ENCODE assay signal across 32 cellular contexts in the genomic region with DNA sequence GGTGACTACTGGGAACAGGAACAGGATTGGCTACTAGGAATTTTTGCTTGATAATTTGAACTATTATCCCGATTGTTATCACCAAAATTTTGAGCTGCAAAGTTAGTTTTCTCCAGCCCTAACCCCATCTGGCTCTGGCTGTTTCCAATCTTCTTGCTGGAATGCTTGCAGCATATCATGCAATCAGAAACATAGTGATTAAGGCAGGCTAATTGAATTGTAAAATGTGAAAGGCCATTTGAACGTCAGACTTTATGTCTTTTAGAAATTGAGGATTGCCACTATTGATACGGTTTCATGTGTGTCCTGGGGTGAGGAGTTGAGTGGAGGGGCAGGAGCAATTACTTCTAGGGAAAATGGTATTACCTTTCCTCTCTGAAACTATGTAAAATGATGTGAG.
DNase-seq lines count a peak whose midpoint lies in the region; ATAC-seq and TF ChIP-seq lines count a peak whose summit lies in the region.
"Had no signal": no experiment of that assay in that cellular context is flagged by ENCODE, and none has a peak within 500 bp of the region (broad histone marks: within the 10 kb centered on the region; RNA-seq: fewer than 3 reads in every experiment).

No MANE protein-coding gene starts in this region.

- H4K20me1 ChIP-seq in H9 (ENCODE audit: control insufficient read depth, insufficient read depth, insufficient read length) (no peaks in the 10 kb centered on the region), OCI-LY3 (ENCODE audit: insufficient read depth, low read length) (no peaks in the 10 kb centered on the region)
- H4K20me1 ChIP-seq: BLaER1; BLaER1 treated with 17β-estradiol and CSF1 and Interleukin-3, amounts not matched to agents 10 nM and 100 nM had no signal

- no CpG with 5 or more reads among the region's 3 CpGs for WGBS in H9 (ENCODE audit: extremely low coverage, insufficient read length, low lambda C conversion rate)

- H3K79me2 ChIP-seq in H9 (ENCODE audit: insufficient read depth, low read length) (no peaks in the 10 kb centered on the region), OCI-LY3 (ENCODE audit: low read length) (no peaks in the 10 kb centered on the region)

- H4K91ac ChIP-seq in H9 (ENCODE audit: insufficient read length, low read depth, low read length) = no peak overlapping the region

- no peak overlapping the region for H3K4ac ChIP-seq in H9 (ENCODE audit: low read depth, low read length)

- no peaks in the 10 kb centered on the region for H3K27me3 Mint-ChIP-seq in H9 (ENCODE audit: low read depth)
- H3K27me3 Mint-ChIP-seq: B cell; CD4-positive, alpha-beta memory T cell; CD4-positive, alpha-beta T cell; CD4-positive, CD25-positive, alpha-beta regulatory T cell; CD8-positive, alpha-beta memory T cell had no signal

- H3K23me2 ChIP-seq in H9 (ENCODE audit: insufficient read length, low read depth, low read length, poor library complexity, severe bottlenecking) = no peaks in the 10 kb centered on the region

- TF ChIP-seq CTCF in H9 (conservative IDR thresholded peaks at IDR 0.05) = no peak
- TF ChIP-seq CTCF in OCI-LY3 (IDR thresholded peaks at IDR 0.05; ENCODE audit: low read depth, low read length) = no peak

- H2BK15ac ChIP-seq in H9 (ENCODE audit: low read depth, low read length) = no peak overlapping the region

- H2BK120ac ChIP-seq in H9 (ENCODE audit: low read depth, low read length, poor library complexity, severe bottlenecking) = no peak overlapping the region

- ATAC-seq in GM19328 (IDR thresholded peaks at IDR 0.05; ENCODE audit: unreplicated experiment) = no peak
- ATAC-seq: A549; CD8-positive, alpha-beta T cell had no signal

- no peak overlapping the region for H3K23ac ChIP-seq in H9 (ENCODE audit: insufficient read length, low read depth, low read length)

- H2AK5ac ChIP-seq in H9 (ENCODE audit: insufficient read length, low read length) = no peak overlapping the region

- H3K4me3 Mint-ChIP-seq in H9 = no peak overlapping the region
- H3K4me3 Mint-ChIP-seq: B cell; CD14-positive monocyte; CD4-positive, alpha-beta memory T cell; CD4-positive, alpha-beta T cell; CD4-positive, CD25-positive, alpha-beta regulatory T cell; CD8-positive, alpha-beta memory T cell; CD8-positive, alpha-beta T cell had no signal

- H4K5ac ChIP-seq in H9 (ENCODE audit: insufficient read length, low read depth, low read length) = no peak overlapping the region

- no peak overlapping the region for H3T11ph ChIP-seq in H9 (ENCODE audit: low read length)

- H3K18ac ChIP-seq in H9 (ENCODE audit: insufficient read length, low read depth, low read length) = no peak overlapping the region

- H3K27me3 ChIP-seq in H9 (ENCODE audit: insufficient read depth, low read length) (no peaks in the 10 kb centered on the region), OCI-LY3 (ENCODE audit: low read depth, low read length) (no peaks in the 10 kb centered on the region)
- H3K27me3 ChIP-seq: BE2C; BLaER1; BLaER1 treated with 17β-estradiol and CSF1 and Interleukin-3, amounts not matched to agents 10 nM and 100 nM had no signal

- H3K36me3 Mint-ChIP-seq in H9 (ENCODE audit: insufficient read depth in 1 of 3, low read depth in 3 of 3) = no peaks in the 10 kb centered on the region
- H3K36me3 Mint-ChIP-seq: CD14-positive monocyte; CD4-positive, alpha-beta memory T cell; CD4-positive, CD25-positive, alpha-beta regulatory T cell; CD8-positive, alpha-beta memory T cell; CD8-positive, alpha-beta T cell had no signal

- H2AFZ ChIP-seq in H9 (ENCODE audit: low read length) (no peak overlapping the region), OCI-LY3 (ENCODE audit: low read depth, low read length) (0 out of 2 replicates have a peak overlapping the region, but pooled peaks have one; percentile 28)

- no peak overlapping the region for H3K4me3 ChIP-seq in OCI-LY3 (ENCODE audit: low read length)
- H3K4me3 ChIP-seq: A549; BLaER1; BLaER1 treated with 17β-estradiol and CSF1 and Interleukin-3, amounts not matched to agents 10 nM and 100 nM had no signal

- H3K4me2 ChIP-seq in H9 (ENCODE audit: insufficient read depth, insufficient read length, low read length) (no peak overlapping the region), OCI-LY3 (ENCODE audit: low read length) (no peak overlapping the region)
- H3K4me2 ChIP-seq: A549; BLaER1; BLaER1 treated with 17β-estradiol and CSF1 and Interleukin-3, amounts not matched to agents 10 nM and 100 nM had no signal

- H3K27ac ChIP-seq in H9 (ENCODE audit: insufficient read length, low read depth, low read length) (no peak overlapping the region), OCI-LY3 (ENCODE audit: low read length) (no peak overlapping the region)
- H3K27ac ChIP-seq: 22Rv1; A549; BLaER1; BLaER1 treated with 17β-estradiol and CSF1 and Interleukin-3, amounts not matched to agents 10 nM and 100 nM; C4-2B had no signal

- H2BK12ac ChIP-seq in H9 (ENCODE audit: insufficient read length, low read depth, low read length) = no peak overlapping the region

- H3K9ac ChIP-seq in H9 (ENCODE audit: extremely low read depth, insufficient read length, low read length) (no peak overlapping the region), OCI-LY3 (ENCODE audit: low read length) (no peak overlapping the region)
- H3K9ac ChIP-seq: BLaER1; BLaER1 treated with 17β-estradiol and CSF1 and Interleukin-3, amounts not matched to agents 10 nM and 100 nM had no signal

- peak overlapping the region in 2 of 3 experiments; percentile 5 to 55; a peak in 2 of 7 replicates for H3K27ac Mint-ChIP-seq in H9
- H3K27ac Mint-ChIP-seq: B cell; CD14-positive monocyte; CD4-positive, alpha-beta memory T cell; CD4-positive, alpha-beta T cell; CD4-positive, CD25-positive, alpha-beta regulatory T cell; CD8-positive, alpha-beta T cell had no signal

- H3K4me1 ChIP-seq in H9 (ENCODE audit: insufficient read depth, low read length) (no peaks in the 10 kb centered on the region), OCI-LY3 (ENCODE audit: low read length) (no peaks in the 10 kb centered on the region)
- H3K4me1 ChIP-seq: A549; BE2C; BLaER1; BLaER1 treated with 17β-estradiol and CSF1 and Interleukin-3, amounts not matched to agents 10 nM and 100 nM; Caco-2 had no signal

- H3K14ac ChIP-seq in H9 (ENCODE audit: insufficient read depth, low read length) = no peak overlapping the region

- H3K9me3 Mint-ChIP-seq in H9 = no peaks in the 10 kb centered on the region; a peak in 1 of 5 replicates

- no peak overlapping the region for H3K56ac ChIP-seq in H9 (ENCODE audit: insufficient read length, low read depth, low read length)

- peaks cover 5% of the 10 kb centered on the region in 2 experiments; a peak in 3 of 4 replicates for H3K4me1 Mint-ChIP-seq in H9
- H3K4me1 Mint-ChIP-seq: B cell; CD14-positive monocyte; CD4-positive, alpha-beta memory T cell; CD4-positive, CD25-positive, alpha-beta regulatory T cell; CD8-positive, alpha-beta memory T cell had no signal

- no peaks in the 10 kb centered on the region for H3K9me3 ChIP-seq in H9 (ENCODE audit: control insufficient read depth, low read depth, low read length)
- no peaks in the 10 kb centered on the region for H3K9me3 ChIP-seq in OCI-LY3 (ENCODE audit: insufficient read depth, low read length)
- H3K9me3 ChIP-seq: BE2C; BLaER1; BLaER1 treated with 17β-estradiol and CSF1 and Interleukin-3, amounts not matched to agents 10 nM and 100 nM; Caco-2 had no signal

- no peaks in the 10 kb centered on the region for H3K36me3 ChIP-seq in OCI-LY3 (replicated peaks; ENCODE audit: low read depth, low read length)
- H3K36me3 ChIP-seq: BE2C; BLaER1; BLaER1 treated with 17β-estradiol and CSF1 and Interleukin-3, amounts not matched to agents 10 nM and 100 nM had no signal

- DNase-seq in H9 = no peak
- peak; percentile 91 for DNase-seq in SK-N-DZ (ENCODE audit: low spot score)
- DNase-seq in mesenteric fat pad (ENCODE audit: low spot score) = no peak
- no peak for DNase-seq in DMS153 (lab: John Stamatoyannopoulos, UW)
- DNase-seq: 8988T; ACHN; AML-193; BE2C; C1 segment of cervical spinal cord; Caco-2; Calu3; CD4-positive, alpha-beta memory T cell; CD4-positive, alpha-beta T cell; CD4-positive, CD25-positive, alpha-beta regulatory T cell; CD8-positive, alpha-beta memory T cell; CD8-positive, alpha-beta T cell; COR-L47; DMS 273 treated with DMSO at 0.1 percent for 48 hours; DMS53; DMS79; DMS79 treated with DMSO at 0.1 percent for 48 hours; DND-41; EL had no signal

- no peak overlapping the region for H4K8ac ChIP-seq in H9 (replicated peaks; ENCODE audit: insufficient read length, low read depth, low read length)

- H2BK5ac ChIP-seq in H9 (ENCODE audit: insufficient read length, low read length) = no peak overlapping the region

- no peak overlapping the region for H2BK20ac ChIP-seq in H9 (ENCODE audit: low read depth, low read length, poor library complexity, severe bottlenecking)

- no peaks in the 10 kb centered on the region for H3K79me1 ChIP-seq in H9 (ENCODE audit: insufficient read depth, low read depth, low read length, poor library complexity, severe bottlenecking)
